ENCODE assay signal across 1 cellular context in the genomic region with DNA sequence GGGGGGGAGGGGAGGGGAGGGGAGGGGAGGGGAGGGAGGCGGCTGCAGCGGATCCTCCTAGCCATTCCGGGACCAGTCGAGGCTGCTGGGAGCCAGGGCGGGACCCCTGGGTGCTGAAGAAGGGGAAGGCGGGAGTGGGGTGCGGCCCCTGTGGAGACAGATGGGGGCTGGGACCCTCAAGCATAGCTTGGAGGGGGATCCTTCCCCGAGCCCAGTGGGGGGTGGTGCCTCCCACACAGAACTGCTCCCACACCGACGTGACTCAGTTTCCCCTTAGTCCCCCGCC.
TF ChIP-seq lines count a peak whose summit lies in the region.

No MANE protein-coding gene starts in this region.

TF ChIP-seq in endothelial cell of umbilical vein, 7 proteins besides CTCF, POLR2A, EP300 and RAD21:
- TF ChIP-seq POLR2AphosphoS5 (IDR thresholded peaks at IDR 0.05; ENCODE audit: insufficient read depth, low read depth, low read length) = no peak
- TF ChIP-seq, protein P1, sequence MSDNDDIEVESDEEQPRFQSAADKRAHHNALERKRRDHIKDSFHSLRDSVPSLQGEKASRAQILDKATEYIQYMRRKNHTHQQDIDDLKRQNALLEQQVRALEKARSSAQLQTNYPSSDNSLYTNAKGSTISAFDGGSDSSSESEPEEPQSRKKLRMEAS (IDR thresholded peaks at IDR 0.05; ENCODE audit: insufficient read depth, insufficient read length) = no peak
- TF ChIP-seq GATA2 (IDR thresholded peaks at IDR 0.05; ENCODE audit: insufficient read depth, insufficient read length, low read depth, low read length) = no peak
- TF ChIP-seq MYC (IDR thresholded peaks at IDR 0.05; ENCODE audit: low read depth, low read length) = no peak
- TF ChIP-seq FOS (IDR thresholded peaks at IDR 0.05; ENCODE audit: borderline replicate concordance, insufficient read depth, low read length) = no peak
- no peak for TF ChIP-seq JUN (IDR thresholded peaks at IDR 0.05; ENCODE audit: borderline replicate concordance, insufficient read depth, insufficient read length, low read depth)
- TF ChIP-seq EZH2 (IDR thresholded peaks at IDR 0.05; ENCODE audit: borderline replicate concordance, low read depth, low read length, severe bottlenecking) = no peak
